Comparison of ENCODE assay signal across 15 cellular contexts in the genomic region with DNA sequence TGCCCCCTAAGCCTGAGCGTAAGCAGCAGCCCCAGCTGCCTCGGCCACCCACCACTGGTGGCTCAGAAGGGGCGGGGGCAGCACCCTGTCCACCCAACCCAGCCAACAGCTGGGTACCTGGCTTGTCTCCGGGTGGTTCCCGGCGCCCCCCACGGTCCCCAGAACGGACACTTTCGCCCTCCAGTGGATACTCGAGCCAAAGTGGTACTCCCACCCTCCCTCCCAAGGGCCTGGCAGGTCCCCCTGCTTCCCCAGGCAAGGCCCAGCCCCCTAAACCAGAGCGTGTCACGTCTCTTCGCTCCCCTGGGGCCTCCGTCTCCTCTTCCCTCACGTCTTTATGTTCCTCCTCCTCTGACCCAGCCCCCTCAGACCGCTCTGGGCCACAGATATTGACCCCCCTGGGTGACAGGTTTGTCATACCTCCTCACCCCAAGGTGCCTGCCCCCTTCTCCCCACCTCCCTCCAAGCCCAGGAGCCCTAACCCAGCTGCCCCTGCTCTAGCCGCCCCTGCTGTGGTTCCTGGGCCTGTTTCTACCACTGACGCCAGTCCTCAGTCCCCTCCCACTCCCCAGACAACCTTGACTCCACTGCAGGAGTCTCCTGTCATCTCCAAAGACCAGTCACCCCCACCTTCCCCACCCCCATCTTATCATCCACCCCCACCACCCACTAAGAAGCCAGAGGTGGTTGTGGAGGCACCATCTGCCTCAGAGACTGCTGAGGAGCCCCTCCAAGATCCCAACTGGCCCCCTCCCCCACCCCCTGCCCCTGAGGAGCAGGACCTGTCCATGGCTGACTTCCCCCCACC.
"Had no signal": no experiment of that assay in that cellular context is flagged by ENCODE, and none has a peak within 500 bp of the region (broad histone marks: within the 10 kb centered on the region; RNA-seq: fewer than 3 reads in every experiment).

No MANE protein-coding gene starts in this region.

- H3K27ac ChIP-seq: sigmoid colon, suprapubic skin had no signal

- H3K4me3 ChIP-seq: gastroesophageal sphincter, mucosa of descending colon, sigmoid colon, suprapubic skin had no signal

- H3K9me3 Mint-ChIP-seq: activated naive CD4-positive, alpha-beta T cell treated with anti-CD3 and anti-CD28 coated beads for 36 hours; brain; dendritic cell treated with granulocyte-macrophage colony-stimulating factor and Interleukin-4, amounts not matched to agents 40 ng/mL and 50 ng/mL, for 4 days; effector memory CD8-positive, alpha-beta T cell; naive thymus-derived CD8-positive, alpha-beta T cell had no signal

- H3K27ac Mint-ChIP-seq: activated CD4-positive, alpha-beta T cell treated with anti-CD3 and anti-CD28 coated beads for 36 hours; activated naive CD4-positive, alpha-beta T cell treated with anti-CD3 and anti-CD28 coated beads for 36 hours; dendritic cell treated with granulocyte-macrophage colony-stimulating factor and Interleukin-4, amounts not matched to agents 40 ng/mL and 50 ng/mL, for 4 days; effector memory CD8-positive, alpha-beta T cell had no signal

- DNase-seq: activated CD4-positive, alpha-beta T cell treated with anti-CD3 and anti-CD28 coated beads for 36 hours; activated naive CD4-positive, alpha-beta T cell treated with anti-CD3 and anti-CD28 coated beads for 36 hours; amniotic stem cell; effector memory CD8-positive, alpha-beta T cell; naive thymus-derived CD8-positive, alpha-beta T cell; sigmoid colon; stimulated activated CD4-positive, alpha-beta T cell treated with anti-CD3 and anti-CD28 coated beads, Interleukin-12 subunit alpha, Interleukin-12 subunit beta, amount 100 ng/mL, for 4 hours; stimulated activated CD4-positive, alpha-beta T cell treated with anti-CD3 and anti-CD28 coated beads, Interleukin-2, amount 100 ng/mL, for 48 hours; stimulated activated naive CD4-positive, alpha-beta T cell treated with Interleukin-2 at 50 U/mL for 16 hours; T-helper 9 cell had no signal

- ATAC-seq: activated CD4-positive, alpha-beta T cell treated with anti-CD3 and anti-CD28 coated beads for 36 hours; effector memory CD8-positive, alpha-beta T cell; gastroesophageal sphincter; mucosa of descending colon; naive thymus-derived CD8-positive, alpha-beta T cell had no signal

- H3K9me3 ChIP-seq: gastroesophageal sphincter, mucosa of descending colon, sigmoid colon, suprapubic skin had no signal
